1 cellular context compared by ENCODE assay signal in genomic region chr1:32964461-32965250, GRCh38.
TF ChIP-seq lines count a peak whose summit lies in the region.

RNF19B (minus strand) TSS chr1:32964809; CDS start chr1:32964685, 124 bp downstream.

TF ChIP-seq in K562, 482 proteins besides CTCF, POLR2A, EP300 and RAD21 (continued from another document and continues in another):
- TF ChIP-seq PHF20 (IDR thresholded peaks at IDR 0.05; ENCODE audit: partially characterized antibody) (peak; percentile 37), ZBTB33 (CRISPR knock-in tag; IDR thresholded peaks at IDR 0.05) (peak; percentile 12; the same call in 1 of the 2 replicates), ZNF592 (IDR thresholded peaks at IDR 0.05) (no peak), ZNF639 (CRISPR knock-in tag; conservative IDR thresholded peaks at IDR 0.05 in 1 of 2, IDR thresholded peaks at IDR 0.05 in 1 of 2) (peak in 1 of 2 experiments; percentile 77; a peak in 2 of 4 replicates), L3MBTL2 (IDR thresholded peaks at IDR 0.05) (peak; percentile 78), CREB3L1 (IDR thresholded peaks at IDR 0.05; ENCODE audit: borderline replicate concordance, low read depth) (peak; percentile 46; the same call in 1 of the 2 replicates), RHOXF2B (CRISPR knock-in tag; conservative IDR thresholded peaks at IDR 0.05) (0 out of 2 replicates have a peak, but pooled peaks have one; percentile 24), ILF3 (IDR thresholded peaks at IDR 0.05; ENCODE audit: borderline replicate concordance) (peak; percentile 90; the same call in 1 of the 2 replicates), CC2D1A (IDR thresholded peaks at IDR 0.05) (no peak), BHLHE40 (IDR thresholded peaks at IDR 0.05; ENCODE audit: low read length) (peak; percentile 18; the same call in 1 of the 2 replicates), MBD2 (IDR thresholded peaks at IDR 0.05; ENCODE audit: borderline replicate concordance, low read depth) (peak; percentile 45; the same call in 1 of the 2 replicates), PKNOX1 (IDR thresholded peaks at IDR 0.05) (peak; percentile 71), HDAC2 (IDR thresholded peaks at IDR 0.05) (no peak), TCF7L2 (IDR thresholded peaks at IDR 0.05; ENCODE audit: low read depth, low read length) (no peak), MITF (IDR thresholded peaks at IDR 0.05) (peak; percentile 81), ZNF24 (IDR thresholded peaks at IDR 0.05) (no peak), JUND (IDR thresholded peaks at IDR 0.05; ENCODE audit: borderline replicate concordance, low read depth, low read length) (peak; percentile 32; the same call in 1 of the 2 replicates), JUND (tag; IDR thresholded peaks at IDR 0.05; ENCODE audit: borderline replicate concordance, low read depth, low read length) (no peak; the same call in 2 of the 3 replicates), E2F3 (CRISPR knock-in tag; IDR thresholded peaks at IDR 0.05) (peak; percentile 62; the same call in 1 of the 2 replicates), SP1 (CRISPR knock-in tag; IDR thresholded peaks at IDR 0.05) (peak; percentile 77; the same call in 1 of the 2 replicates), THAP7 (CRISPR knock-in tag; IDR thresholded peaks at IDR 0.05) (peak; percentile 82), REST (CRISPR knock-in tag; IDR thresholded peaks at IDR 0.05; ENCODE audit: low read depth) (peak; percentile 72; the same call in 1 of the 2 replicates), RAD51 (IDR thresholded peaks at IDR 0.05; ENCODE audit: borderline replicate concordance, low read depth) (peak; percentile 91), CCNT2 (IDR thresholded peaks at IDR 0.05; ENCODE audit: borderline replicate concordance, extremely low read depth, insufficient read length, low read depth, low read length) (peak; percentile 82), RFX1 (IDR thresholded peaks at IDR 0.05) (peak; percentile 88), KLF13 (tag; IDR thresholded peaks at IDR 0.05; ENCODE audit: borderline replicate concordance, low read depth) (0 out of 2 replicates have a peak, but pooled peaks have one; percentile 55), STAT6 (CRISPR knock-in tag; IDR thresholded peaks at IDR 0.05) (peak; percentile 80; the same call in 1 of the 2 replicates), PRMT5 (CRISPR knock-in tag; IDR thresholded peaks at IDR 0.05) (no peak), ZNF395 (CRISPR knock-in tag; IDR thresholded peaks at IDR 0.05) (peak; percentile 60; the same call in 1 of the 2 replicates), POLR2B (IDR thresholded peaks at IDR 0.05; ENCODE audit: low read depth, partially characterized antibody) (peak; percentile 83), ZFP1 (CRISPR knock-in tag; IDR thresholded peaks at IDR 0.05) (no peak), ZBTB1 (CRISPR knock-in tag; IDR thresholded peaks at IDR 0.05; ENCODE audit: borderline replicate concordance, low read depth) (peak; percentile 79), RCOR1 (IDR thresholded peaks at IDR 0.05; ENCODE audit: borderline replicate concordance in 1 of 2, low read depth in 2 of 2, low read length in 2 of 2) (peak in 1 of 2 experiments; percentile 37; a peak in 1 of 4 replicates), GATAD2B (IDR thresholded peaks at IDR 0.05; ENCODE audit: borderline replicate concordance) (0 out of 2 replicates have a peak, but pooled peaks have one; percentile 34), NRF1 (conservative IDR thresholded peaks at IDR 0.05 in 1 of 2, IDR thresholded peaks at IDR 0.05 in 1 of 2) (peak; percentile 99)
